26 cellular contexts compared by ENCODE assay signal in the genomic region with DNA sequence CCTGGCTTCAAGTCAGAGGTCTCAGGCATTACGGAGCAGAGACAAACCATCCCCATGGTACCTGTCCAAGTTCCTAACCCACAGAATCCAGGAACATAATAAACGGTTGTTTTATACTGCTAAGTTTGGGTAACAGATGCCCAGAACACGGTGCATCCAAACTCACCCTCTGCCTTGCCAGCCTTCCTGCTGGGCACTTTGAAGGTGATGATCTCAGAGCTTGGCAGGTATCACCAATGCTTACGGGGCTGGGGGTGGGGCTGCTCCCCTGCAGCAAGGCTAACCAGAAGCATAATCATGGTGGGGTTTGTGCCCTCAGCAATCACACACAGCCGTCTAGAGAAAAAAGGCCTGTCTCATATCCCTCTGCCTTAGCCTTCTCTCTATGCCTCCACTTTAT. TPM values are rescaled to one million over a fixed set of nuclear protein-coding genes. Genes with fewer than 3 reads are reported as not detected.
DNase-seq lines count a peak whose midpoint lies in the region; TF ChIP-seq lines count a peak whose summit lies in the region.
"Had no signal": no experiment of that assay in that cellular context is flagged by ENCODE, and none has a peak within 500 bp of the region (broad histone marks: within the 10 kb centered on the region; RNA-seq: fewer than 3 reads in every experiment).

No MANE protein-coding gene starts in this region.

- H3K4me1 ChIP-seq in ascending aorta (peaks cover 25 to 72% of the 10 kb centered on the region in 2 donors), right atrium auricular region (peaks cover 0 to 99% of the 10 kb centered on the region in 2 donors), stomach smooth muscle (ENCODE audit: control insufficient read depth, insufficient read depth, low read length) (peaks cover 68% of the 10 kb centered on the region), Karpas-422 (ENCODE audit: low read length) (no peaks in the 10 kb centered on the region), H9 (ENCODE audit: insufficient read depth, low read length) (no peaks in the 10 kb centered on the region)

- no peak overlapping the region for H4K8ac ChIP-seq in H9 (replicated peaks; ENCODE audit: insufficient read length, low read depth, low read length)

- no peaks in the 10 kb centered on the region for H3K9me2 ChIP-seq in Karpas-422 (replicated peaks; ENCODE audit: insufficient read depth, low read length)

- H2AFZ ChIP-seq in Karpas-422 (ENCODE audit: low read length), result no peak overlapping the region
- H2AFZ ChIP-seq in H9 (ENCODE audit: low read length), result no peak overlapping the region

- peak overlapping the region in 1 of 3 experiments; percentile 77; a peak in 1 of 7 replicates for H3K27ac Mint-ChIP-seq in H9
- H3K27ac Mint-ChIP-seq: CD8-positive, alpha-beta memory T cell; stimulated activated memory B cell treated with anti-CD40 and anti-IgM and Interleukin-4, amounts not matched to agents 10 μg/mL and 1 μg/mL and 100 μg/mL, for 72 hours had no signal

- H3K14ac ChIP-seq in H9 (ENCODE audit: insufficient read depth, low read length), result no peak overlapping the region

- no peak overlapping the region for H2BK20ac ChIP-seq in H9 (ENCODE audit: low read depth, low read length, poor library complexity, severe bottlenecking)

- H2BK5ac ChIP-seq in H9 (ENCODE audit: insufficient read length, low read length), result no peak overlapping the region

- no peak overlapping the region for H2AK5ac ChIP-seq in H9 (ENCODE audit: insufficient read length, low read length)

- no peak overlapping the region for H3K4me3 ChIP-seq in ascending aorta
- H3K4me3 ChIP-seq in right atrium auricular region, result no peak overlapping the region
- H3K4me3 ChIP-seq in stomach smooth muscle (ENCODE audit: low read length in 2 of 2), result no peak overlapping the region
- H3K4me3 ChIP-seq in Karpas-422 (ENCODE audit: low read length), result no peak overlapping the region
- H3K4me3 ChIP-seq: tibial nerve had no signal

- no CpG with 5 or more reads among the region's 5 CpGs for WGBS in H9 (ENCODE audit: extremely low coverage, insufficient read length, low lambda C conversion rate)

- H3K23ac ChIP-seq in H9 (ENCODE audit: insufficient read length, low read depth, low read length), result no peak overlapping the region

- no peak overlapping the region for H3K56ac ChIP-seq in H9 (ENCODE audit: insufficient read length, low read depth, low read length)

- no peak overlapping the region for H3T11ph ChIP-seq in H9 (ENCODE audit: low read length)

- H3K27me3 ChIP-seq in ascending aorta (no peaks in the 10 kb centered on the region), right atrium auricular region (no peaks in the 10 kb centered on the region), stomach smooth muscle (ENCODE audit: control insufficient read depth in 1 of 2, insufficient read depth in 2 of 2, low read length in 2 of 2) (no peaks in the 10 kb centered on the region), Karpas-422 (ENCODE audit: low read length) (no peaks in the 10 kb centered on the region), H9 (ENCODE audit: insufficient read depth, low read length) (no peaks in the 10 kb centered on the region)
- H3K27me3 ChIP-seq: tibial nerve had no signal

- no peaks in the 10 kb centered on the region; the same call in 1 of the 2 replicates for H3K27me3 Mint-ChIP-seq in H9 (ENCODE audit: low read depth)

- no peak overlapping the region for H4K5ac ChIP-seq in H9 (ENCODE audit: insufficient read length, low read depth, low read length)

- no peak overlapping the region for H2BK12ac ChIP-seq in H9 (ENCODE audit: insufficient read length, low read depth, low read length)

- H4K20me1 ChIP-seq in Karpas-422 (ENCODE audit: insufficient read depth, low read depth, low read length), result no peaks in the 10 kb centered on the region
- no peaks in the 10 kb centered on the region for H4K20me1 ChIP-seq in H9 (ENCODE audit: control insufficient read depth, insufficient read depth, insufficient read length)

- no peak overlapping the region for H2BK15ac ChIP-seq in H9 (ENCODE audit: low read depth, low read length)

- H3K23me2 ChIP-seq in H9 (ENCODE audit: insufficient read length, low read depth, low read length, poor library complexity, severe bottlenecking), result no peaks in the 10 kb centered on the region

- H3K36me3 Mint-ChIP-seq in H9 (ENCODE audit: insufficient read depth in 1 of 3, low read depth in 3 of 3), result peaks cover 0 to 2% (median 0%) of the 10 kb centered on the region in 3 experiments; a peak in 4 of 7 replicates
- H3K36me3 Mint-ChIP-seq: stimulated activated memory B cell treated with anti-CD40 and anti-IgM and Interleukin-4, amounts not matched to agents 10 μg/mL and 1 μg/mL and 100 μg/mL, for 72 hours had no signal

- no peak overlapping the region for H3K4me3 Mint-ChIP-seq in H9
- H3K4me3 Mint-ChIP-seq: activated T-cell treated with anti-CD3 and anti-CD28 coated beads, Interleukin-2, amount 50 U/mL, for 72 hours; CD8-positive, alpha-beta memory T cell; neural crest cell; stimulated activated memory B cell treated with anti-CD40 and anti-IgM and Interleukin-4, amounts not matched to agents 10 μg/mL and 1 μg/mL and 100 μg/mL, for 72 hours had no signal

- no peak overlapping the region for H3K18ac ChIP-seq in H9 (ENCODE audit: insufficient read length, low read depth, low read length)

- TF ChIP-seq CTCF in ascending aorta (IDR thresholded peaks at IDR 0.05) (no peak), right atrium auricular region (IDR thresholded peaks at IDR 0.05) (no peak), H9 (conservative IDR thresholded peaks at IDR 0.05) (no peak)

- peaks cover 0 to 2% of the 10 kb centered on the region in 2 experiments; a peak in 1 of 5 replicates for H3K9me3 Mint-ChIP-seq in H9
- H3K9me3 Mint-ChIP-seq: activated T-cell treated with anti-CD3 and anti-CD28 coated beads, Interleukin-2, amount 50 U/mL, for 72 hours; CD8-positive, alpha-beta memory T cell; neural crest cell had no signal

- no peaks in the 10 kb centered on the region for H3K79me2 ChIP-seq in Karpas-422 (ENCODE audit: low read length)
- H3K79me2 ChIP-seq in H9 (ENCODE audit: insufficient read depth, low read length), result no peaks in the 10 kb centered on the region

- no peak overlapping the region for H3K9ac ChIP-seq in stomach smooth muscle (ENCODE audit: low read length in 2 of 2)
- H3K9ac ChIP-seq in Karpas-422 (ENCODE audit: low read length), result no peak overlapping the region
- no peak overlapping the region for H3K9ac ChIP-seq in H9 (ENCODE audit: extremely low read depth, insufficient read length, low read length)

- H3K27ac ChIP-seq in ascending aorta, result peak overlapping the region; percentile 81 to 83
- H3K27ac ChIP-seq in right atrium auricular region, result peak overlapping the region; percentile 84 to 93
- H3K27ac ChIP-seq in stomach smooth muscle (ENCODE audit: low read length), result peak overlapping the region; percentile 88
- no peak overlapping the region for H3K27ac ChIP-seq in Karpas-422 (ENCODE audit: low read length)
- H3K27ac ChIP-seq in H9 (ENCODE audit: insufficient read length, low read depth, low read length), result no peak overlapping the region
- H3K27ac ChIP-seq: 22Rv1 had no signal

- H3K4me2 ChIP-seq in Karpas-422 (ENCODE audit: low read depth, low read length, poor library complexity, severe bottlenecking) (no peak overlapping the region), H9 (ENCODE audit: insufficient read depth, insufficient read length, low read length) (no peak overlapping the region)

- intact Hi-C loops in ascending aorta (cut with DNase I), result no loop called here

- H2BK120ac ChIP-seq in H9 (ENCODE audit: low read depth, low read length, poor library complexity, severe bottlenecking), result no peak overlapping the region

- H3K9me3 ChIP-seq in ascending aorta, result no peaks in the 10 kb centered on the region
- no peaks in the 10 kb centered on the region for H3K9me3 ChIP-seq in right atrium auricular region
- H3K9me3 ChIP-seq in stomach smooth muscle (ENCODE audit: control insufficient read depth in 2 of 2, low read length in 2 of 2), result no peaks in the 10 kb centered on the region
- H3K9me3 ChIP-seq in Karpas-422 (ENCODE audit: low read length), result no peaks in the 10 kb centered on the region
- no peaks in the 10 kb centered on the region for H3K9me3 ChIP-seq in H9 (ENCODE audit: control insufficient read depth, low read depth, low read length)
- H3K9me3 ChIP-seq: tibial nerve had no signal

- peaks cover 18 to 19% of the 10 kb centered on the region in 2 experiments for H3K4me1 Mint-ChIP-seq in H9

- H3K4ac ChIP-seq in H9 (ENCODE audit: low read depth, low read length), result no peak overlapping the region

- no peak overlapping the region for H4K91ac ChIP-seq in H9 (ENCODE audit: insufficient read length, low read depth, low read length)

- DNase-seq in DMS 273 (lab: John Stamatoyannopoulos, UW; ENCODE audit: unreplicated experiment) (peak; percentile 36), DMS 273 treated with DMSO at 0.1 percent for 48 hours (lab: John Stamatoyannopoulos, UW) (no peak), ascending aorta (ENCODE audit: low spot score in 2 of 2) (peak in 1 of 2 donors; percentile 65), right atrium auricular region (ENCODE audit: low spot score) (peak; percentile 47), Karpas-422 (no peak), H9 (no peak)
- no peak for DNase-seq in activated CD8-positive, alpha-beta memory T cell treated with anti-CD3 and anti-CD28 coated beads, Interleukin-2, amount 50 U/mL, for 48 hours
- DNase-seq: activated naive CD4-positive, alpha-beta T cell treated with anti-CD3 and anti-CD28 coated beads, Interleukin-2, amount 50 U/mL, for 16 hours; activated T-cell treated with anti-CD3 and anti-CD28 coated beads, Interleukin-2, amount 50 U/mL, for 72 hours; CD8-positive, alpha-beta memory T cell; DMS53; GF-D8; NCI-H1105; NCI-H2029; NCI-H2227 treated with DMSO at 0.1 percent for 48 hours; NCI-H82; OCI-M1; SIG-M5; small intestine; stimulated activated CD4-positive, alpha-beta T cell treated with anti-CD3 and anti-CD28 coated beads, Interleukin-2, amount 100 ng/mL, for 24 hours; T-helper 1 cell had no signal

- no peaks in the 10 kb centered on the region for H3K79me1 ChIP-seq in H9 (ENCODE audit: insufficient read depth, low read depth, low read length, poor library complexity, severe bottlenecking)

- H3K36me3 ChIP-seq in ascending aorta (no peaks in the 10 kb centered on the region), right atrium auricular region (peaks cover 8% of the 10 kb centered on the region), stomach smooth muscle (ENCODE audit: control insufficient read depth in 2 of 2, insufficient read depth in 2 of 2, low read length in 2 of 2) (no peaks in the 10 kb centered on the region), Karpas-422 (ENCODE audit: insufficient read depth, low read length) (no peaks in the 10 kb centered on the region)
- H3K36me3 ChIP-seq: tibial nerve had no signal

RNA-seq across cellular contexts. Expression of gene DKK3, which starts 27.1 kb away (rescaled TPM):
- total RNA-seq in ascending aorta (433 TPM), right atrium auricular region (1,000 to 10,000 TPM; 2,934 to 5,316 TPM), H9 (2021) (16.2 and 17.1 TPM in 2 replicates)
- not detected in 2 replicates for total RNA-seq in Karpas-422 (2014; rRNA removed; shearing (Covaris generic); ENCODE audit: low replicate concordance)

Comparison
In these comparisons a context has a peak if more than half of its experiments do, and no peak if none do; other contexts are left out.
1. DNase-seq: peak in DMS 273 (single experiment) and right atrium auricular region (single experiment); none in DMS 273 treated with DMSO at 0.1 percent for 48 hours (single experiment), Karpas-422 (single experiment), H9 (single experiment) and activated CD8-positive, alpha-beta memory T cell treated with anti-CD3 and anti-CD28 coated beads, Interleukin-2, amount 50 U/mL, for 48 hours (single experiment).
2. H3K27ac ChIP-seq: peak in ascending aorta (2 of 2), right atrium auricular region (2 of 2) and stomach smooth muscle (single experiment); none in Karpas-422 (single experiment) and H9 (single experiment).
3. RNA of gene DKK3, which starts 27.1 kb away (total RNA-seq): 2,934 to 5,316 TPM in right atrium auricular region and 433 TPM in ascending aorta (single experiment); 16.2 to 17.1 TPM in H9 and not detected in Karpas-422; every median in the first group is over 10 times any median in the second.